ENCODE assay signal across 27 cellular contexts in genomic region chr1:246136477-246136876, GRCh38.
"Had no signal": no experiment of that assay in that cellular context is flagged by ENCODE, and none has a peak within 500 bp of the region (broad histone marks: within the 10 kb centered on the region; RNA-seq: fewer than 3 reads in every experiment).

No MANE protein-coding gene starts in this region.

- H3K36me3 Mint-ChIP-seq: stimulated activated effector memory CD8-positive, alpha-beta T cell treated with anti-CD3 and anti-CD28 coated beads, Interleukin-12 subunit alpha, Interleukin-12 subunit beta, amount 100 ng/mL, for 72 hours; type B pancreatic cell had no signal

- ATAC-seq: stimulated activated effector memory CD8-positive, alpha-beta T cell treated with anti-CD3 and anti-CD28 coated beads, Interleukin-12 subunit alpha, Interleukin-12 subunit beta, amount 100 ng/mL, for 72 hours; stimulated activated memory B cell treated with anti-CD40 and anti-IgM and Interleukin-4, amounts not matched to agents 10 μg/mL and 1 μg/mL and 100 μg/mL, for 72 hours; stimulated activated naive B cell treated with anti-CD40 and anti-IgM and Interleukin-4, amounts not matched to agents 10 μg/mL and 1 μg/mL and 100 μg/mL, for 72 hours; stimulated activated naive CD8-positive, alpha-beta T cell treated with anti-CD3 and anti-CD28 coated beads, Interleukin-15, amount 100 ng/mL, for 72 hours; stimulated activated naive CD8-positive, alpha-beta T cell treated with anti-CD3 and anti-CD28 coated beads, Interleukin-15, Interleukin-2, amounts not matched to agents 100 U/mL and 50 U/mL, for 24 hours; upper lobe of right lung had no signal

- H3K27ac ChIP-seq: suprapubic skin, testis, thoracic aorta, thyroid gland, tibial artery, tibial nerve, transverse colon, upper lobe of left lung, upper lobe of right lung, uterus, vagina had no signal

- H3K27me3 ChIP-seq: suprapubic skin, testis, thyroid gland, tibial artery, tibial nerve, transverse colon, upper lobe of left lung, upper lobe of right lung, uterus, vagina had no signal

- H3K4me1 Mint-ChIP-seq: stimulated activated effector memory CD8-positive, alpha-beta T cell treated with anti-CD3 and anti-CD28 coated beads, Interleukin-12 subunit alpha, Interleukin-12 subunit beta, amount 100 ng/mL, for 72 hours; stimulated activated memory B cell treated with anti-CD40 and anti-IgM and Interleukin-4, amounts not matched to agents 10 μg/mL and 1 μg/mL and 100 μg/mL, for 72 hours; stimulated activated naive B cell treated with anti-CD40 and anti-IgM and Interleukin-4, amounts not matched to agents 10 μg/mL and 1 μg/mL and 100 μg/mL, for 72 hours had no signal

- H3K9me3 ChIP-seq: suprapubic skin, testis, thoracic aorta, thyroid gland, tibial artery, tibial nerve, transverse colon, upper lobe of left lung, upper lobe of right lung, uterus, vagina had no signal

- H3K27me3 Mint-ChIP-seq: stimulated activated memory B cell treated with anti-CD40 and anti-IgM and Interleukin-4, amounts not matched to agents 10 μg/mL and 1 μg/mL and 100 μg/mL, for 72 hours; stimulated activated naive B cell treated with anti-CD40 and anti-IgM and Interleukin-4, amounts not matched to agents 10 μg/mL and 1 μg/mL and 100 μg/mL, for 72 hours; stimulated activated naive CD8-positive, alpha-beta T cell treated with anti-CD3 and anti-CD28 coated beads, Interleukin-15, amount 100 ng/mL, for 72 hours; stimulated activated naive CD8-positive, alpha-beta T cell treated with anti-CD3 and anti-CD28 coated beads, Interleukin-15, Interleukin-2, amounts not matched to agents 100 ng/mL and 50 ng/mL, for 24 hours; type B pancreatic cell had no signal

- FAIRE-seq: urothelium cell line had no signal

- H3K36me3 ChIP-seq: suprapubic skin, thoracic aorta, thyroid gland, tibial artery, tibial nerve, transverse colon, upper lobe of left lung, upper lobe of right lung, uterus, vagina had no signal

- H3K4me1 ChIP-seq: suprapubic skin, testis, tibial artery, transverse colon, upper lobe of left lung, upper lobe of right lung, uterus, vagina had no signal

- H3K4me3 ChIP-seq: suprapubic skin, testis, thoracic aorta, thyroid gland, tibial artery, tibial nerve, transverse colon, upper lobe of left lung, upper lobe of right lung, uterus, vagina had no signal

- H3K27ac Mint-ChIP-seq: stimulated activated effector memory CD8-positive, alpha-beta T cell treated with anti-CD3 and anti-CD28 coated beads, Interleukin-12 subunit alpha, Interleukin-12 subunit beta, amount 100 ng/mL, for 72 hours; stimulated activated memory B cell treated with anti-CD40 and anti-IgM and Interleukin-4, amounts not matched to agents 10 μg/mL and 1 μg/mL and 100 μg/mL, for 72 hours; stimulated activated naive B cell treated with anti-CD40 and anti-IgM and Interleukin-4, amounts not matched to agents 10 μg/mL and 1 μg/mL and 100 μg/mL, for 72 hours; stimulated activated naive CD8-positive, alpha-beta T cell treated with anti-CD3 and anti-CD28 coated beads, Interleukin-15, amount 100 ng/mL, for 72 hours; stimulated activated naive CD8-positive, alpha-beta T cell treated with anti-CD3 and anti-CD28 coated beads, Interleukin-15, Interleukin-2, amounts not matched to agents 100 ng/mL and 50 ng/mL, for 24 hours; type B pancreatic cell had no signal

- H3K9me3 Mint-ChIP-seq: stimulated activated effector memory CD8-positive, alpha-beta T cell treated with anti-CD3 and anti-CD28 coated beads, Interleukin-12 subunit alpha, Interleukin-12 subunit beta, amount 100 ng/mL, for 72 hours; stimulated activated memory B cell treated with anti-CD40 and anti-IgM and Interleukin-4, amounts not matched to agents 10 μg/mL and 1 μg/mL and 100 μg/mL, for 72 hours; stimulated activated naive B cell treated with anti-CD40 and anti-IgM and Interleukin-4, amounts not matched to agents 10 μg/mL and 1 μg/mL and 100 μg/mL, for 72 hours; stimulated activated naive CD8-positive, alpha-beta T cell treated with anti-CD3 and anti-CD28 coated beads, Interleukin-15, amount 100 ng/mL, for 72 hours; stimulated activated naive CD8-positive, alpha-beta T cell treated with anti-CD3 and anti-CD28 coated beads, Interleukin-15, Interleukin-2, amounts not matched to agents 100 ng/mL and 50 ng/mL, for 24 hours had no signal

- DNase-seq: stimulated activated CD4-positive, alpha-beta T cell treated with anti-CD3 and anti-CD28 coated beads, Interleukin-2, amount 100 ng/mL, for 48 hours; stimulated activated CD4-positive, alpha-beta T cell treated with anti-CD3 and anti-CD28 coated beads, Interleukin-4, amount 100 ng/mL, for 1 hour; stimulated activated CD4-positive, alpha-beta T cell treated with anti-CD3 and anti-CD28 coated beads, Interleukin-4, amount 100 ng/mL, for 24 hours; stimulated activated CD4-positive, alpha-beta T cell treated with anti-CD3 and anti-CD28 coated beads, Interleukin-4, amount 100 ng/mL, for 4 hours; stimulated activated CD8-positive, alpha-beta memory T cell treated with anti-CD3 and anti-CD28 coated beads, Interleukin-4, amount 100 ng/mL, for 48 hours; stimulated activated naive B cell treated with anti-CD40 and anti-IgM and Interleukin-4, amounts not matched to agents 10 μg/mL and 1 μg/mL and 100 μg/mL, for 72 hours; stimulated activated naive CD4-positive, alpha-beta T cell; stimulated activated naive CD4-positive, alpha-beta T cell treated with Interleukin-2 at 50 U/mL for 16 hours; stimulated activated naive CD8-positive, alpha-beta T cell treated with anti-CD3 and anti-CD28 coated beads, Interleukin-15, amount 100 ng/mL, for 72 hours; stimulated activated naive CD8-positive, alpha-beta T cell treated with anti-CD3 and anti-CD28 coated beads, Interleukin-15, Interleukin-2, amounts not matched to agents 100 U/mL and 50 U/mL, for 24 hours; substantia nigra; testis; thyroid gland; tibial artery; transverse colon; upper lobe of left lung; upper lobe of right lung; uterus had no signal

- H3K4me3 Mint-ChIP-seq: stimulated activated effector memory CD8-positive, alpha-beta T cell treated with anti-CD3 and anti-CD28 coated beads, Interleukin-12 subunit alpha, Interleukin-12 subunit beta, amount 100 ng/mL, for 72 hours; stimulated activated memory B cell treated with anti-CD40 and anti-IgM and Interleukin-4, amounts not matched to agents 10 μg/mL and 1 μg/mL and 100 μg/mL, for 72 hours; stimulated activated naive B cell treated with anti-CD40 and anti-IgM and Interleukin-4, amounts not matched to agents 10 μg/mL and 1 μg/mL and 100 μg/mL, for 72 hours; stimulated activated naive CD8-positive, alpha-beta T cell treated with anti-CD3 and anti-CD28 coated beads, Interleukin-15, amount 100 ng/mL, for 72 hours; stimulated activated naive CD8-positive, alpha-beta T cell treated with anti-CD3 and anti-CD28 coated beads, Interleukin-15, Interleukin-2, amounts not matched to agents 100 ng/mL and 50 ng/mL, for 24 hours; type B pancreatic cell had no signal
